ENCODE assay signal across 23 cellular contexts in the genomic region with DNA sequence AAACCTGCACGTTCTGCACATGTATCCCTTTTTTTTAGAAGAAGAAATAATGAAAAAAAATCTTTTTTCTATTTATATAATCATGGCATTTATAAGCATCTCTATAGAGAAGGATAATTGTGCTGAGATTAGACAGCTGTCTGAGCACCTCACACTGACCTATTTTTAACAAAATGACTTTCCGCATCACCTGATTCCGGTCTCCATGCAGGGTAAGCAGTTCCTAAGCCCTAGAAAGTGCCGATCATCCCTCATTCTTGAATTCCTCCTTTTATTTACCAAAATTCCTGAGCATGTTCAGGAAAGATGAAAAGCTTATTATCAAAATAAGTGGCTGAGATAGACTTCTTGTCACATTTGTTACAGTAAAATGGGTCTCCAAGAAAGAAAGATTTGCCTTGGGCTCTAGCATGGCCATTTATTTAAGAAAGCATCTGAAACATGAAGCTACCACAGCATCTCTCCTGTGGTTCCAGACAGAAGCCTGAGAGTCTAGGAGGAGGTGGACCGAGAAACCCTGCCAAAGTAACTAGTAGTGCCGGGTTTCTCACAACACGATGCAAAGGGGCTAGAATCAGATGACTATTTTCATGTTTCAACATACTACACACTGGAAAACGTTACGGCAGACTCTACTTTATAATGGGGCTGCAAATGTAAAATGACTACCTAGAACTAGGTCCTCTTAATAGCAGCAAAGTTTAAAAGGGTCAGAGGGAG. TPM values are rescaled to one million over a fixed set of nuclear protein-coding genes. Genes with fewer than 3 reads are reported as not detected.
A peak's percentile ranks its signal among the peaks of the same experiment; 100 is the strongest.
DNase-seq lines count a peak whose midpoint lies in the region; ATAC-seq, FAIRE-seq and TF ChIP-seq lines count a peak whose summit lies in the region.
"Had no signal": no experiment of that assay in that cellular context is flagged by ENCODE, and none has a peak within 500 bp of the region (broad histone marks: within the 10 kb centered on the region; RNA-seq: fewer than 3 reads in every experiment).

No MANE protein-coding gene starts in this region.

- FAIRE-seq in urothelium cell line (lab: Jason Lieb, UNC) (peak; percentile 27), HepG2 (lab: Jason Lieb, UNC) (no peak)
- FAIRE-seq: A204.1, GM12891, K562 had no signal

- POLR2A ChIA-PET in HepG2 (lab: Yijun Ruan, JAX), result no interaction called here
- POLR2A ChIA-PET in WTC11 (lab: Charles Lee), result no interaction called here

- DNase-seq in left ventricle myocardium superior (no peak), left ventricle myocardium inferior (no peak), choroid plexus epithelial cell (ENCODE audit: low read depth) (peak; percentile 72), urothelium cell line (ENCODE audit: low spot score) (no peak), HepG2 (ENCODE audit: low spot score) (no peak), WTC11 (ENCODE audit: low spot score) (no peak)
- DNase-seq: C1 segment of cervical spinal cord, DND-41, GDM1, H9, NCI-H1417, NCI-H2029, NCI-H2171 treated with DMSO at 0.1 percent for 48 hours, NCI-H446 treated with DMSO at 0.1 percent for 48 hours, NCI-H748 treated with DMSO at 0.1 percent for 48 hours, PC-9 had no signal

- no peaks in the 10 kb centered on the region for H3K36me3 Mint-ChIP-seq in WTC11

- H3K4me3 Mint-ChIP-seq in WTC11, result no peak overlapping the region
- H3K4me3 Mint-ChIP-seq: H9 had no signal

- no peaks in the 10 kb centered on the region for H3K36me3 ChIP-seq in left ventricle myocardium inferior
- H3K36me3 ChIP-seq in mucosa of stomach (ENCODE audit: control insufficient read depth, insufficient read depth, low read length), result no peaks in the 10 kb centered on the region
- H3K36me3 ChIP-seq in HepG2 (replicated peaks in 1 of 2; ENCODE audit: control insufficient read depth in 1 of 2, insufficient read depth in 2 of 2, low read length in 2 of 2), result no peaks in the 10 kb centered on the region
- H3K36me3 ChIP-seq: SJSA1 had no signal

- no TSS peak for BruUV-seq in HepG2 (replicated peaks; lab: Mats Ljungman, UMichigan)

- no peaks in the 10 kb centered on the region for H3K79me2 ChIP-seq in HepG2 (ENCODE audit: insufficient read depth, low read length)

- H3K27ac ChIP-seq in left ventricle myocardium inferior (replicated peaks) (no peak overlapping the region), HepG2 (ENCODE audit: extremely low read length, insufficient read depth, low read length) (no peak overlapping the region)
- H3K27ac ChIP-seq: HL-60, PC-9, SJSA1 had no signal

- H3K9ac ChIP-seq in mucosa of stomach (ENCODE audit: low read length) (peak overlapping the region; percentile 58), HepG2 (ENCODE audit: insufficient read depth, low read depth, low read length) (no peak overlapping the region)

- H3K9me3 Mint-ChIP-seq in WTC11, result no peaks in the 10 kb centered on the region
- H3K9me3 Mint-ChIP-seq: H9 had no signal

- CTCF ChIA-PET in HepG2 (lab: Yijun Ruan, JAX; ENCODE audit: low intra/inter-chr PET ratio, low total read pairs) (no interaction called here), WTC11 (lab: Charles Lee) (interaction anchor here (1.4 kb wide), 1 partner anchor 31 kb away, joined by 4 read pairs; no protein-coding TSS in a partner anchor)

- H3K27me3 ChIP-seq in left ventricle myocardium inferior (ENCODE audit: low read depth), result peaks cover 38% of the 10 kb centered on the region
- no peaks in the 10 kb centered on the region for H3K27me3 ChIP-seq in mucosa of stomach (ENCODE audit: control insufficient read depth, insufficient read depth, low read length)
- H3K27me3 ChIP-seq in HepG2 (ENCODE audit: control insufficient read depth in 1 of 2, insufficient read depth in 2 of 2, low read length in 2 of 2), result peaks cover 0 to 31% of the 10 kb centered on the region in 2 experiments; a peak in 3 of 5 replicates
- H3K27me3 ChIP-seq: SJSA1 had no signal

- intact Hi-C loops in left ventricle myocardium superior (cut with micrococcal nuclease), result no loop called here
- intact Hi-C loops in left ventricle myocardium inferior (cut with micrococcal nuclease), result no loop called here
- intact Hi-C loops in HepG2 (cut with micrococcal nuclease; ENCODE audit: unreplicated experiment), result no loop called here

- no peak overlapping the region for H2AFZ ChIP-seq in HepG2 (ENCODE audit: low read length)
- H2AFZ ChIP-seq: PC-9 had no signal

- in situ Hi-C loops in HepG2 (cut with HindIII; ENCODE audit: extremely low pct_ligation_motif_present, low pct_unique_long_range_greater_than_20kb), result no loop called here

- H3K4me3 ChIP-seq in left ventricle myocardium inferior, result no peak overlapping the region
- H3K4me3 ChIP-seq in choroid plexus epithelial cell (ENCODE audit: low read depth, low read length), result no peak overlapping the region
- H3K4me3 ChIP-seq in mucosa of stomach (ENCODE audit: low read length), result peak overlapping the region; percentile 21
- no peak overlapping the region for H3K4me3 ChIP-seq in HepG2 (replicated peaks in 1 of 3; ENCODE audit: insufficient read depth in 1 of 3, low read depth in 2 of 3, low read length in 3 of 3)
- H3K4me3 ChIP-seq: K562, PC-9, SJSA1 had no signal

- no peaks in the 10 kb centered on the region for H3K4me1 Mint-ChIP-seq in WTC11

- no peak overlapping the region for H3K27ac Mint-ChIP-seq in WTC11
- H3K27ac Mint-ChIP-seq: H9 had no signal

- TF ChIP-seq POLR2A in HepG2 (IDR thresholded peaks at IDR 0.05; ENCODE audit: insufficient read depth in 1 of 2, low read depth in 2 of 2, low read length in 2 of 2), result no peak

- peak; percentile 45 for ATAC-seq in left ventricle myocardium superior
- no peak for ATAC-seq in HepG2
- ATAC-seq in HG03469 (IDR thresholded peaks at IDR 0.05; ENCODE audit: unreplicated experiment), result no peak
- no peak for ATAC-seq in WTC11
- ATAC-seq: K562 had no signal

- no peaks in the 10 kb centered on the region for H4K20me1 ChIP-seq in HepG2 (ENCODE audit: insufficient read depth, low read length)

- no peak for TF ChIP-seq RAD21 in HepG2 (CRISPR knock-in tag; IDR thresholded peaks at IDR 0.05)

- TF ChIP-seq CTCF in left ventricle myocardium inferior (IDR thresholded peaks at IDR 0.05; ENCODE audit: borderline replicate concordance), result no peak
- no peak for TF ChIP-seq CTCF in choroid plexus epithelial cell (conservative IDR thresholded peaks at IDR 0.05; ENCODE audit: low read depth, low read length)
- TF ChIP-seq CTCF in HepG2 (CRISPR knock-in tag; IDR thresholded peaks at IDR 0.05), result no peak
- TF ChIP-seq CTCF in WTC11 (IDR thresholded peaks at IDR 0.05), result no peak

- 9% methylated on average over 9 of the region's 9 CpGs for WGBS in HepG2 (ENCODE audit: low lambda C conversion rate)

- H3K9me3 ChIP-seq in left ventricle myocardium inferior (replicated peaks), result no peaks in the 10 kb centered on the region
- no peaks in the 10 kb centered on the region for H3K9me3 ChIP-seq in mucosa of stomach (ENCODE audit: control insufficient read depth, low read length)
- H3K9me3 ChIP-seq in HepG2 (ENCODE audit: low read length), result no peaks in the 10 kb centered on the region
- H3K9me3 ChIP-seq: SJSA1 had no signal

- H3K4me1 ChIP-seq in left ventricle myocardium inferior (peaks cover 2% of the 10 kb centered on the region), mucosa of stomach (ENCODE audit: control insufficient read depth, insufficient read depth, low read length) (peaks cover 20% of the 10 kb centered on the region), HepG2 (ENCODE audit: insufficient read depth, low read length) (no peaks in the 10 kb centered on the region)

- H3K27me3 Mint-ChIP-seq in WTC11 (ENCODE audit: low read depth), result peaks cover 3% of the 10 kb centered on the region; the same call in 1 of the 2 replicates

- no peak for TF ChIP-seq EP300 in HepG2 (IDR thresholded peaks at IDR 0.05; ENCODE audit: low read depth in 2 of 2, low read length in 2 of 2)
- TF ChIP-seq EP300 in HepG2 (CRISPR knock-in tag; IDR thresholded peaks at IDR 0.05; ENCODE audit: borderline replicate concordance), result no peak

- H3K4me2 ChIP-seq in HepG2 (ENCODE audit: low read depth, low read length), result no peak overlapping the region
- H3K4me2 ChIP-seq: PC-9 had no signal

RNA-seq across cellular contexts. Expression of gene GKN1, which starts 0.7 kb away (rescaled TPM):
- total RNA-seq in left ventricle myocardium superior (not detected), left ventricle myocardium inferior (not detected), HepG2 (2016; rRNA removed; fragmentation: Illumina TruSeq; extraction: Trizol) (not detected in 2 replicates), WTC11 (2021) (not detected in 3 replicates)
- not detected in 2 replicates for total RNA-seq in HepG2 (2016; cell fraction: cytosol; rRNA removed; fragmentation: Illumina TruSeq; extraction: Trizol; ENCODE audit: low read depth)
- not detected in 2 replicates for total RNA-seq in HepG2 (2016; cell fraction: insoluble cytoplasmic fraction; rRNA removed; fragmentation: Illumina TruSeq; extraction: Trizol)
- total RNA-seq in HepG2 (2016; cell fraction: membrane; rRNA removed; fragmentation: Illumina TruSeq; extraction: Trizol), result not detected in 2 replicates
- total RNA-seq in HepG2 (2016; cell fraction: nucleus; rRNA removed; fragmentation: Illumina TruSeq; extraction: Trizol), result not detected in 2 replicates
- not detected in 2 replicates for polyA plus RNA-seq in HepG2 (2011; rRNA removed)
- not detected in 2 replicates for polyA plus RNA-seq in HepG2 (2011; cell fraction: cytosol; rRNA removed)
- not detected in 2 replicates for polyA plus RNA-seq in HepG2 (2011; cell fraction: nucleus; rRNA removed)
- polyA plus RNA-seq in HepG2 (2012), result not detected in 2 replicates
- polyA plus RNA-seq in HepG2 (2016; cell fraction: cytosol; fragmentation: Illumina TruSeq; extraction: Trizol; ENCODE audit: low read depth), result not detected in 2 replicates
- polyA plus RNA-seq in HepG2 (2016; cell fraction: insoluble cytoplasmic fraction; fragmentation: Illumina TruSeq; extraction: Trizol; ENCODE audit: low read depth), result not detected in 2 replicates
- polyA plus RNA-seq in HepG2 (2016; cell fraction: membrane; fragmentation: Illumina TruSeq; extraction: Trizol; ENCODE audit: low read depth), result not detected in 2 replicates
- not detected in 2 replicates for polyA plus RNA-seq in HepG2 (2016; cell fraction: nucleus; fragmentation: Illumina TruSeq; extraction: Trizol; ENCODE audit: insufficient read depth, low read depth)
- polyA minus RNA-seq in HepG2 (2011; rRNA and poly(A)+ RNA removed; ENCODE audit: low replicate concordance), result not detected in 2 replicates
- not detected in 2 replicates for polyA minus RNA-seq in HepG2 (2011; cell fraction: cytosol; rRNA and poly(A)+ RNA removed)
- polyA minus RNA-seq in HepG2 (2011; cell fraction: nucleus; rRNA and poly(A)+ RNA removed), result not detected in 2 replicates
- total RNA-seq: H9, K562, PC-9, SJSA1 had no signal
- polyA plus RNA-seq: K562 had no signal

RNA-seq across cellular contexts. Expression of gene GKN2, which starts 22.4 kb away (rescaled TPM):
- total RNA-seq in left ventricle myocardium superior (not detected), left ventricle myocardium inferior (not detected), HepG2 (2016; rRNA removed; fragmentation: Illumina TruSeq; extraction: Trizol) (not detected in 2 replicates), WTC11 (2021) (not detected in 3 replicates)
- total RNA-seq in HepG2 (2016; cell fraction: cytosol; rRNA removed; fragmentation: Illumina TruSeq; extraction: Trizol; ENCODE audit: low read depth), result not detected in 2 replicates
- total RNA-seq in HepG2 (2016; cell fraction: insoluble cytoplasmic fraction; rRNA removed; fragmentation: Illumina TruSeq; extraction: Trizol), result not detected in 2 replicates
- total RNA-seq in HepG2 (2016; cell fraction: membrane; rRNA removed; fragmentation: Illumina TruSeq; extraction: Trizol), result not detected in 2 replicates
- not detected in 2 replicates for total RNA-seq in HepG2 (2016; cell fraction: nucleus; rRNA removed; fragmentation: Illumina TruSeq; extraction: Trizol)
- not detected in 2 replicates for polyA plus RNA-seq in HepG2 (2011; rRNA removed)
- polyA plus RNA-seq in HepG2 (2011; cell fraction: cytosol; rRNA removed), result not detected in 2 replicates
- polyA plus RNA-seq in HepG2 (2011; cell fraction: nucleus; rRNA removed), result not detected in 2 replicates
- not detected in 2 replicates for polyA plus RNA-seq in HepG2 (2012)
- not detected in 2 replicates for polyA plus RNA-seq in HepG2 (2016; cell fraction: cytosol; fragmentation: Illumina TruSeq; extraction: Trizol; ENCODE audit: low read depth)
- polyA plus RNA-seq in HepG2 (2016; cell fraction: insoluble cytoplasmic fraction; fragmentation: Illumina TruSeq; extraction: Trizol; ENCODE audit: low read depth), result not detected in 2 replicates
- not detected in 2 replicates for polyA plus RNA-seq in HepG2 (2016; cell fraction: membrane; fragmentation: Illumina TruSeq; extraction: Trizol; ENCODE audit: low read depth)
- not detected in 2 replicates for polyA plus RNA-seq in HepG2 (2016; cell fraction: nucleus; fragmentation: Illumina TruSeq; extraction: Trizol; ENCODE audit: insufficient read depth, low read depth)
- polyA minus RNA-seq in HepG2 (2011; rRNA and poly(A)+ RNA removed; ENCODE audit: low replicate concordance), result not detected in 2 replicates
- polyA minus RNA-seq in HepG2 (2011; cell fraction: cytosol; rRNA and poly(A)+ RNA removed), result not detected in 2 replicates
- not detected in 2 replicates for polyA minus RNA-seq in HepG2 (2011; cell fraction: nucleus; rRNA and poly(A)+ RNA removed)
- total RNA-seq: H9, K562, PC-9, SJSA1 had no signal
- polyA plus RNA-seq: K562 had no signal

RNA-seq across cellular contexts. Expression of gene ANTXR1, which starts 37.9 kb away (rescaled TPM):
- total RNA-seq in left ventricle myocardium superior, result 28.9 TPM
- 23.3 TPM for total RNA-seq in left ventricle myocardium inferior
- 9.2 and 12.7 TPM in 2 replicates for total RNA-seq in HepG2 (2016; rRNA removed; fragmentation: Illumina TruSeq; extraction: Trizol)
- total RNA-seq in HepG2 (2016; cell fraction: cytosol; rRNA removed; fragmentation: Illumina TruSeq; extraction: Trizol; ENCODE audit: low read depth), result 1.9 and 2.4 TPM in 2 replicates
- 7.7 and 13.3 TPM in 2 replicates for total RNA-seq in HepG2 (2016; cell fraction: insoluble cytoplasmic fraction; rRNA removed; fragmentation: Illumina TruSeq; extraction: Trizol)
- 8.7 TPM in 2 replicates for total RNA-seq in HepG2 (2016; cell fraction: membrane; rRNA removed; fragmentation: Illumina TruSeq; extraction: Trizol)
- 25.0 and 27.3 TPM in 2 replicates for total RNA-seq in HepG2 (2016; cell fraction: nucleus; rRNA removed; fragmentation: Illumina TruSeq; extraction: Trizol)
- polyA plus RNA-seq in HepG2 (2011; rRNA removed), result 3.6 and 4.5 TPM in 2 replicates
- polyA plus RNA-seq in HepG2 (2011; cell fraction: cytosol; rRNA removed), result 2.8 and 3.6 TPM in 2 replicates
- polyA plus RNA-seq in HepG2 (2011; cell fraction: nucleus; rRNA removed), result 4.9 and 6.2 TPM in 2 replicates
- polyA plus RNA-seq in HepG2 (2012), result 5.4 and 5.7 TPM in 2 replicates
- 2.8 TPM in 2 replicates for polyA plus RNA-seq in HepG2 (2016; cell fraction: cytosol; fragmentation: Illumina TruSeq; extraction: Trizol; ENCODE audit: low read depth)
- 13.7 and 15.0 TPM in 2 replicates for polyA plus RNA-seq in HepG2 (2016; cell fraction: insoluble cytoplasmic fraction; fragmentation: Illumina TruSeq; extraction: Trizol; ENCODE audit: low read depth)
- 7.6 and 7.7 TPM in 2 replicates for polyA plus RNA-seq in HepG2 (2016; cell fraction: membrane; fragmentation: Illumina TruSeq; extraction: Trizol; ENCODE audit: low read depth)
- 30.8 and 33.8 TPM in 2 replicates for polyA plus RNA-seq in HepG2 (2016; cell fraction: nucleus; fragmentation: Illumina TruSeq; extraction: Trizol; ENCODE audit: insufficient read depth, low read depth)
- polyA minus RNA-seq in HepG2 (2011; rRNA and poly(A)+ RNA removed; ENCODE audit: low replicate concordance), result 9.6 and 50.4 TPM in 2 replicates
- 5.2 and 6.2 TPM in 2 replicates for polyA minus RNA-seq in HepG2 (2011; cell fraction: cytosol; rRNA and poly(A)+ RNA removed)
- 12.5 and 14.8 TPM in 2 replicates for polyA minus RNA-seq in HepG2 (2011; cell fraction: nucleus; rRNA and poly(A)+ RNA removed)
- total RNA-seq in WTC11 (2021), result 30.0 to 37.7 TPM (median 36.8 TPM) in 3 replicates
